ENCODE assay signal across 23 cellular contexts in the genomic region with DNA sequence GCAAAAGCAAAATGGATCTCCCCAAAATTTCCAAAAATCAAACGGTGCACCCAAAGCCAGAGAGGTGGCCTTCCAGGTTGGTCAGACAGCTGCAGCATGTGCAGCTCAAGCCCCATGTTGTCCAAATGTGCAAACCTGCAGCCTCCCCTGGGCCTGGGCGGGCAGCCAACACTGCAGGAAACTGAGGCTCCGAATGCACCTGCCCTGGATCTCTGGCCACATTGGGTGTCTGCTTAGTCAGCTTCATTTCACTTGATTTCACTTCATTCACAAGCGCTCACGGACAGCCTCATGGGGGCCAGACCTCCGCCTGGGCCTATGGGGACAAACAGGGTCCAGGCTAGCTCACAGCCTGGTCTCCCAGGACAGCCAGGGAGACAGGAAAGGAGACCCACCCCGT. TPM values are rescaled to one million over a fixed set of nuclear protein-coding genes. Genes with fewer than 3 reads are reported as not detected.
DNase-seq lines count a peak whose midpoint lies in the region; ATAC-seq and TF ChIP-seq lines count a peak whose summit lies in the region.
"Had no signal": no experiment of that assay in that cellular context is flagged by ENCODE, and none has a peak within 500 bp of the region (broad histone marks: within the 10 kb centered on the region; RNA-seq: fewer than 3 reads in every experiment).

No MANE protein-coding gene starts in this region.

- H3K4me3 ChIP-seq in CD8-positive, alpha-beta memory T cell (ENCODE audit: low read length): peak overlapping the region; percentile 16
- no peak overlapping the region for H3K4me3 ChIP-seq in Peyer's patch
- H3K4me3 ChIP-seq: BLaER1 treated with 17β-estradiol and CSF1 and Interleukin-3, amounts not matched to agents 10 nM and 100 nM; dorsolateral prefrontal cortex; left lung; right lobe of liver; suprapubic skin; upper lobe of right lung had no signal

- H3K4me1 ChIP-seq in CD8-positive, alpha-beta memory T cell (ENCODE audit: insufficient read depth, low read length): peaks cover 99% of the 10 kb centered on the region
- peaks cover 0 to 5% (median 0%) of the 10 kb centered on the region in 4 donors for H3K4me1 ChIP-seq in Peyer's patch
- H3K4me1 ChIP-seq: left lung, right lobe of liver, upper lobe of right lung had no signal

- no peaks in the 10 kb centered on the region for H3K9me3 Mint-ChIP-seq in activated T-cell treated with anti-CD3 and anti-CD28 coated beads, Interleukin-2, amount 50 U/mL, for 4 hours
- H3K9me3 Mint-ChIP-seq in CD8-positive, alpha-beta memory T cell: no peaks in the 10 kb centered on the region
- no peaks in the 10 kb centered on the region for H3K9me3 Mint-ChIP-seq in activated T-helper 1 cell treated with anti-CD3 and anti-CD28 coated beads, Interleukin-12 subunit alpha, Interleukin-12 subunit beta, Interleukin-2, Interleukin-4 antibody, amounts not matched to agents 30 ng/mL and 10 ng/mL and 1 ng/mL, durations not matched to agents 14 hours and 24 hours and 36 hours
- H3K9me3 Mint-ChIP-seq in immature natural killer cell: no peaks in the 10 kb centered on the region

- POLR2A ChIA-PET in CD8-positive, alpha-beta memory T cell (lab: Charles Lee): interaction anchor here (0.7 kb wide), 1 partner anchor 54 kb away, joined by 3 read pairs; no protein-coding TSS in a partner anchor

- H3K36me3 Mint-ChIP-seq in activated T-cell treated with anti-CD3 and anti-CD28 coated beads, Interleukin-2, amount 50 U/mL, for 4 hours (ENCODE audit: insufficient read depth): peaks cover 19% of the 10 kb centered on the region
- H3K36me3 Mint-ChIP-seq in CD8-positive, alpha-beta memory T cell: peaks cover 0 to 84% (median 17%) of the 10 kb centered on the region in 3 donors
- H3K36me3 Mint-ChIP-seq in activated T-helper 1 cell treated with anti-CD3 and anti-CD28 coated beads, Interleukin-12 subunit alpha, Interleukin-12 subunit beta, Interleukin-2, Interleukin-4 antibody, amounts not matched to agents 30 ng/mL and 10 ng/mL and 1 ng/mL, durations not matched to agents 14 hours and 24 hours and 36 hours (ENCODE audit: low read depth): peaks cover 27% of the 10 kb centered on the region
- no peaks in the 10 kb centered on the region for H3K36me3 Mint-ChIP-seq in immature natural killer cell

- H3K27me3 Mint-ChIP-seq in activated T-cell treated with anti-CD3 and anti-CD28 coated beads, Interleukin-2, amount 50 U/mL, for 4 hours (ENCODE audit: low read depth): no peaks in the 10 kb centered on the region
- H3K27me3 Mint-ChIP-seq in CD8-positive, alpha-beta memory T cell: peaks cover 0 to 3% of the 10 kb centered on the region in 2 donors
- H3K27me3 Mint-ChIP-seq in activated T-helper 1 cell treated with anti-CD3 and anti-CD28 coated beads, Interleukin-12 subunit alpha, Interleukin-12 subunit beta, Interleukin-2, Interleukin-4 antibody, amounts not matched to agents 30 ng/mL and 10 ng/mL and 1 ng/mL, durations not matched to agents 14 hours and 24 hours and 36 hours (ENCODE audit: insufficient read depth): no peaks in the 10 kb centered on the region
- peaks cover 0 to 2% (median 0%) of the 10 kb centered on the region in 3 donors for H3K27me3 Mint-ChIP-seq in immature natural killer cell (ENCODE audit: low read depth in 3 of 3)

- TF ChIP-seq POLR2A in Peyer's patch (IDR thresholded peaks at IDR 0.05): no peak

- no peak for TF ChIP-seq CTCF in Peyer's patch (IDR thresholded peaks at IDR 0.05)

- peak overlapping the region; percentile 85 to 98 (median 95) for H3K27ac Mint-ChIP-seq in CD8-positive, alpha-beta memory T cell
- peak overlapping the region; percentile 92 for H3K27ac Mint-ChIP-seq in activated T-helper 1 cell treated with anti-CD3 and anti-CD28 coated beads, Interleukin-12 subunit alpha, Interleukin-12 subunit beta, Interleukin-2, Interleukin-4 antibody, amounts not matched to agents 30 ng/mL and 10 ng/mL and 1 ng/mL, durations not matched to agents 14 hours and 24 hours and 36 hours
- peak overlapping the region; percentile 67 to 86 (median 78) for H3K27ac Mint-ChIP-seq in immature natural killer cell

- no peak for ATAC-seq in activated T-cell treated with anti-CD3 and anti-CD28 coated beads, Interleukin-2, amount 50 U/mL, for 4 hours
- no peak for ATAC-seq in HG03025 (IDR thresholded peaks at IDR 0.05; ENCODE audit: low FRiP score, unreplicated experiment)
- ATAC-seq: left lung, Panc1, right lobe of liver, upper lobe of right lung had no signal

- H3K36me3 ChIP-seq in CD8-positive, alpha-beta memory T cell (ENCODE audit: insufficient read depth, low read length): peaks cover 7% of the 10 kb centered on the region
- H3K36me3 ChIP-seq in Peyer's patch: no peaks in the 10 kb centered on the region
- H3K36me3 ChIP-seq: left lung, neutrophil, right lobe of liver, suprapubic skin, upper lobe of right lung had no signal

- H3K4me3 Mint-ChIP-seq in activated T-cell treated with anti-CD3 and anti-CD28 coated beads, Interleukin-2, amount 50 U/mL, for 4 hours: peak overlapping the region; percentile 50
- peak overlapping the region in 6 of 7 donors; percentile 78 to 90 (median 82) for H3K4me3 Mint-ChIP-seq in CD8-positive, alpha-beta memory T cell
- H3K4me3 Mint-ChIP-seq in activated T-helper 1 cell treated with anti-CD3 and anti-CD28 coated beads, Interleukin-12 subunit alpha, Interleukin-12 subunit beta, Interleukin-2, Interleukin-4 antibody, amounts not matched to agents 30 ng/mL and 10 ng/mL and 1 ng/mL, durations not matched to agents 14 hours and 24 hours and 36 hours: peak overlapping the region; percentile 37
- peak overlapping the region; percentile 26 to 81 (median 59) for H3K4me3 Mint-ChIP-seq in immature natural killer cell

- no peaks in the 10 kb centered on the region for H3K27me3 ChIP-seq in CD8-positive, alpha-beta memory T cell (ENCODE audit: insufficient read depth, low read length, poor library complexity, severe bottlenecking)
- H3K27me3 ChIP-seq in Peyer's patch: no peaks in the 10 kb centered on the region
- H3K27me3 ChIP-seq: BLaER1 treated with 17β-estradiol and CSF1 and Interleukin-3, amounts not matched to agents 10 nM and 100 nM; neutrophil; right lobe of liver; suprapubic skin; upper lobe of right lung had no signal

- H3K27ac ChIP-seq in CD8-positive, alpha-beta memory T cell (ENCODE audit: low read depth, low read length): no peak overlapping the region
- no peak overlapping the region for H3K27ac ChIP-seq in Peyer's patch
- H3K27ac ChIP-seq: BLaER1 treated with 17β-estradiol and CSF1 and Interleukin-3, amounts not matched to agents 10 nM and 100 nM; left lung; neutrophil; right lobe of liver; suprapubic skin; upper lobe of right lung had no signal

- peaks cover 98% of the 10 kb centered on the region for H3K4me1 Mint-ChIP-seq in activated T-cell treated with anti-CD3 and anti-CD28 coated beads, Interleukin-2, amount 50 U/mL, for 4 hours (ENCODE audit: low read depth)
- peaks cover 98 to 100% (median 100%) of the 10 kb centered on the region in 3 donors for H3K4me1 Mint-ChIP-seq in CD8-positive, alpha-beta memory T cell
- H3K4me1 Mint-ChIP-seq in activated T-helper 1 cell treated with anti-CD3 and anti-CD28 coated beads, Interleukin-12 subunit alpha, Interleukin-12 subunit beta, Interleukin-2, Interleukin-4 antibody, amounts not matched to agents 30 ng/mL and 10 ng/mL and 1 ng/mL, durations not matched to agents 14 hours and 24 hours and 36 hours (ENCODE audit: low read depth): peaks cover 98% of the 10 kb centered on the region
- H3K4me1 Mint-ChIP-seq in immature natural killer cell: peaks cover 95 to 99% of the 10 kb centered on the region in 2 donors

- intact Hi-C loops in activated T-helper 1 cell treated with anti-CD3 and anti-CD28 coated beads, Interleukin-12 subunit alpha, Interleukin-12 subunit beta, Interleukin-2, Interleukin-4 antibody, amounts not matched to agents 30 ng/mL and 10 ng/mL and 1 ng/mL, durations not matched to agents 14 hours and 24 hours and 36 hours (cut with micrococcal nuclease): loop anchor here (2.0 kb wide), 2 partner anchors 13 to 21 kb away; no protein-coding TSS in a partner anchor

- no peak for DNase-seq in activated T-cell treated with anti-CD3 and anti-CD28 coated beads, Interleukin-2, amount 50 U/mL, for 4 hours
- no peak for DNase-seq in activated T-cell treated with anti-CD3 and anti-CD28 coated beads for 4 hours
- DNase-seq in CD8-positive, alpha-beta memory T cell: no peak
- DNase-seq in activated T-helper 1 cell treated with anti-CD3 and anti-CD28 coated beads, Interleukin-12 subunit alpha, Interleukin-12 subunit beta, Interleukin-2, Interleukin-4 antibody, amounts not matched to agents 30 ng/mL and 10 ng/mL and 1 ng/mL, durations not matched to agents 14 hours and 24 hours and 36 hours (ENCODE audit: low spot score): no peak
- DNase-seq in immature natural killer cell: no peak
- DNase-seq in Peyer's patch: no peak
- DNase-seq in NCI-H345 treated with DMSO at 0.1 percent for 48 hours (lab: John Stamatoyannopoulos, UW; ENCODE audit: unreplicated experiment): no peak
- DNase-seq: dorsolateral prefrontal cortex; HCEC 1CT; mesenchymal stem cell; NCI-H1105; NCI-H1930; NCI-H526; right lobe of liver; stimulated activated CD4-positive, alpha-beta T cell treated with anti-CD3 and anti-CD28 coated beads, Interleukin-12 subunit alpha, Interleukin-12 subunit beta, amount 100 ng/mL, for 4 hours; stimulated activated CD4-positive, alpha-beta T cell treated with anti-CD3 and anti-CD28 coated beads, Interleukin-4, amount 100 ng/mL, for 1 hour; upper lobe of right lung had no signal

- H3K9me3 ChIP-seq in CD8-positive, alpha-beta memory T cell (ENCODE audit: low read length): no peaks in the 10 kb centered on the region
- H3K9me3 ChIP-seq in Peyer's patch: no peaks in the 10 kb centered on the region
- H3K9me3 ChIP-seq: BLaER1 treated with 17β-estradiol and CSF1 and Interleukin-3, amounts not matched to agents 10 nM and 100 nM; left lung; neutrophil; right lobe of liver; suprapubic skin; upper lobe of right lung had no signal

- CTCF ChIA-PET in CD8-positive, alpha-beta memory T cell (lab: Charles Lee): interaction anchor here (1.2 kb wide), 2 partner anchors 18 to 54 kb away, joined by 3 to 4 read pairs; no protein-coding TSS in a partner anchor

RNA-seq across cellular contexts. Expression of gene BCL11B, which starts 59.8 kb away (rescaled TPM):
- total RNA-seq in activated T-cell treated with anti-CD3 and anti-CD28 coated beads, Interleukin-2, amount 50 U/mL, for 4 hours: 10 to 100 TPM; 54.6 to 64.6 (median 62.4) TPM
- 10 to 100 TPM; 42.0 to 42.5 TPM for total RNA-seq in CD8-positive, alpha-beta memory T cell
- polyA plus RNA-seq in CD8-positive, alpha-beta memory T cell: 9.7 TPM
- total RNA-seq in activated T-helper 1 cell treated with anti-CD3 and anti-CD28 coated beads, Interleukin-12 subunit alpha, Interleukin-12 subunit beta, Interleukin-2, Interleukin-4 antibody, amounts not matched to agents 30 ng/mL and 10 ng/mL and 1 ng/mL, durations not matched to agents 14 hours and 24 hours and 36 hours: 43.5 and 45.4 TPM in 2 replicates
- 1 to 10 TPM in 2 of 3 donors, under 1 TPM in 1; 0.75 to 3.1 (median 1.0) TPM for polyA plus RNA-seq in immature natural killer cell
- 10 to 100 TPM in 2 of 4 donors, 1 to 10 TPM in 2; 7.7 to 10.2 (median 10.0) TPM for total RNA-seq in Peyer's patch
